8 cellular contexts compared by ENCODE assay signal in the genomic region with DNA sequence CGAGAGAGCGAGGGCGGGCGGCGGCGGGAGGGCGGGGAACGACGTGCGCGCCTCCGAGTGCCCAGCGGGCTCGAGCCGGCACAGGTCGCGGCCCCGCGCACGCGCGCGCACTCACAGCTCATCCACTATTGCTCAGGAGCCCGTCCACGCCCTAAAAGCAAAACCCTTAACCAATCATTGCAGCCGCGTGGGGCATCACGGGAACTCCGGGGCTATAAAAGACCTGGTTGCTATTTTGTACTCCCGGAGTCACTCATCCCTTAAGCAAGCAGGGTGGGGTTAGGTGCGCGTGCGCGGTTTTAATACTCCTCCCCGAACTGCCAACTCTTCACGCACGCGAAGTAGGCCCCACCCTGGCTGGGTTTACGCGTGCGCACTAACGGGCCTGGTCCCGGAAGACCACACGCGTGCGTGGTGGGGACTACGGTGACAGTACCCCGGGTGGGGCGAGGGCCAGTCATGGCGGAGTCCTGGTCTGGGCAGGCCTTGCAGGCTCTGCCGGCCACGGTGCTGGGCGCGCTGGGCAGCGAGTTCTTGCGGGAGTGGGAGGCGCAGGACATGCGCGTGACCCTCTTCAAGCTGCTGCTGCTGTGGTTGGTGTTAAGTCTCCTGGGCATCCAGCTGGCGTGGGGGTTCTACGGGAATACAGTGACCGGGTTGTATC. TPM values are rescaled to one million over a fixed set of nuclear protein-coding genes. Genes with fewer than 3 reads are reported as not detected.
DNase-seq lines count a peak whose midpoint lies in the region; TF ChIP-seq lines count a peak whose summit lies in the region.

A gene (minus strand): TSS at position 9 of the 664 bp plus-strand sequence. CDS start 36,387 bp downstream, outside the sequence.
A gene with protein sequence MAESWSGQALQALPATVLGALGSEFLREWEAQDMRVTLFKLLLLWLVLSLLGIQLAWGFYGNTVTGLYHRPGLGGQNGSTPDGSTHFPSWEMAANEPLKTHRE (plus strand): TSS at position 456 of the 664 bp plus-strand sequence. CDS start 4 bp downstream, at position 460.

- no peaks in the 10 kb centered on the region for H3K27me3 ChIP-seq in effector memory CD4-positive, alpha-beta T cell (replicated peaks; ENCODE audit: control insufficient read depth, insufficient read depth, low read length, poor library complexity, severe bottlenecking)

- H3K9me3 ChIP-seq in effector memory CD4-positive, alpha-beta T cell (ENCODE audit: control insufficient read depth, low read length): no peaks in the 10 kb centered on the region

- POLR2A ChIA-PET in activated CD8-positive, alpha-beta memory T cell treated with anti-CD3 and anti-CD28 coated beads for 36 hours (lab: Charles Lee): interaction anchor here (0.6 to 2.5 kb wide), 13 partner anchors 9 to 388 kb away, joined by 3 to 18 read pairs (median 5); a partner anchor contains a TSS

- CTCF ChIA-PET in activated CD8-positive, alpha-beta memory T cell treated with anti-CD3 and anti-CD28 coated beads for 36 hours (lab: Charles Lee): interaction anchor here (0.8 to 2.1 kb wide), 3 partner anchors 53 to 320 kb away, joined by 3 to 6 read pairs (median 3); a partner anchor contains a TSS

- H3K27ac ChIP-seq in effector memory CD4-positive, alpha-beta T cell (ENCODE audit: insufficient read depth, low read length, poor library complexity, severe bottlenecking): peak within 1 kb of the TSS; percentile 93

- no peaks in the 10 kb centered on the region for H3K36me3 ChIP-seq in effector memory CD4-positive, alpha-beta T cell (ENCODE audit: control insufficient read depth, insufficient read depth, low read length)

- H3K4me1 ChIP-seq in effector memory CD4-positive, alpha-beta T cell (ENCODE audit: control insufficient read depth, insufficient read depth, low read length, poor library complexity, severe bottlenecking): peaks cover 55% of the 10 kb centered on the region

- DNase-seq in CMK (ENCODE audit: low read depth): peak; percentile 99
- peak; percentile 98 for DNase-seq in GM20000 (ENCODE audit: low spot score)
- peak; percentile 97 for DNase-seq in HT-29 (ENCODE audit: low spot score)
- DNase-seq in NOMO-1 (lab: John Stamatoyannopoulos, UW; ENCODE audit: unreplicated experiment in 2 of 2): peak; percentile 99 to 100
- peak; percentile 98 to 99 (median 99) for DNase-seq in effector memory CD4-positive, alpha-beta T cell
- DNase-seq in lung microvascular endothelial cell (ENCODE audit: low read depth in 2 of 2): peak; percentile 100
- DNase-seq in stimulated activated CD4-positive, alpha-beta T cell treated with anti-CD3 and anti-CD28 coated beads, TNF-alpha, amount 100 ng/mL, for 48 hours (ENCODE audit: low read depth in 3 of 3): peak; percentile 97 to 98 (median 97)

- no peak for TF ChIP-seq CTCF in GM20000 (IDR thresholded peaks at IDR 0.05; ENCODE audit: extremely low read depth, missing control alignments)

- peak within 1 kb of the TSS; percentile 68 for H3K4me3 ChIP-seq in effector memory CD4-positive, alpha-beta T cell (ENCODE audit: insufficient read depth, low read depth, low read length, poor library complexity, severe bottlenecking)

RNA-seq across cellular contexts. Expression of the first gene that starts in this region (rescaled TPM):
- total RNA-seq in HT-29 (2014; rRNA removed; shearing (Covaris generic)): 199 and 229 TPM in 2 replicates
- total RNA-seq in activated CD8-positive, alpha-beta memory T cell treated with anti-CD3 and anti-CD28 coated beads for 36 hours: 100 to 1,000 TPM; 466 to 470 TPM
- total RNA-seq in lung microvascular endothelial cell: 401 and 472 TPM in 2 replicates

RNA-seq across cellular contexts. Expression of the second gene that starts in this region (rescaled TPM):
- total RNA-seq in HT-29 (2014; rRNA removed; shearing (Covaris generic)): 26.6 TPM in 2 replicates
- total RNA-seq in activated CD8-positive, alpha-beta memory T cell treated with anti-CD3 and anti-CD28 coated beads for 36 hours: 10 to 100 TPM; 17.7 to 17.9 TPM
- 13.5 and 23.8 TPM in 2 replicates for total RNA-seq in lung microvascular endothelial cell

Comparison
In these comparisons a context has a peak if more than half of its experiments do, and no peak if none do; other contexts are left out.
1. Peak in every context shown above with its lines: DNase-seq, H3K4me3 ChIP-seq and H3K27ac ChIP-seq.